ENCODE assay signal across 16 cellular contexts in the genomic region with DNA sequence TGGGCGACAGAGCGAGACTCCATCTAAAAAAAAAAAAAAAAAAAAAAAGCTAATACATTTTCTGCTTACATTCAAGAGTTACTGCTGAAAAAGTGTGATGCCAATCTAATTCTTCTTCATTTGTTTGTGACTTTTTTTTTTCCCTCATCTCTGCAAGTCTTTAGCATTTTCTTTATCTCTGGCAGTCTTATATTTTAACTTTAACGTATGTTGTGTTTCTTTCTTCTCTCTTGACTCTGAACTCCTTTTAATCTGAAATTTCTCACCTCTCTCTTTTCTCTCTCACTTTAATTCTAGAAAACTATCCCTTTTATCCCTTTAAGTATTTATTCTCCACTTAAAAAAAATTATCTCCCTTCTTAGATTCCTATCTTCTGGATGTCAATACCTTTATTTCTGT.
A peak's percentile ranks its signal among the peaks of the same experiment; 100 is the strongest.
DNase-seq lines count a peak whose midpoint lies in the region; ATAC-seq and TF ChIP-seq lines count a peak whose summit lies in the region.
"Had no signal": no experiment of that assay in that cellular context is flagged by ENCODE, and none has a peak within 500 bp of the region (broad histone marks: within the 10 kb centered on the region; RNA-seq: fewer than 3 reads in every experiment).

No MANE protein-coding gene starts in this region.

- intact Hi-C loops in activated T-helper 2 cell treated with anti-CD3 and anti-CD28 coated beads, Interferon-gamma antibody, Interleukin-2, Interleukin-4, amounts not matched to agents 10 μg/mL and 5 μg/mL and 100 μg/mL, durations not matched to agents 14 hours and 24 hours and 36 hours (cut with micrococcal nuclease), result no loop called here
- intact Hi-C loops in activated CD4-positive, alpha-beta T cell treated with anti-CD3 and anti-CD28 coated beads, Interleukin-2, amount 10 ng/mL, durations not matched to agents 24 days and 14 days (cut with micrococcal nuclease), result no loop called here

- DNase-seq in activated naive CD8-positive, alpha-beta T cell treated with anti-CD3 and anti-CD28 coated beads for 36 hours, result no peak
- DNase-seq in activated naive CD8-positive, alpha-beta T cell treated with anti-CD3 and anti-CD28 coated beads, Interleukin-2, amount 50 U/mL, for 24 hours, result no peak
- no peak for DNase-seq in HFFc6
- DNase-seq in activated T-helper 2 cell treated with anti-CD3 and anti-CD28 coated beads, Interferon-gamma antibody, Interleukin-2, Interleukin-4, amounts not matched to agents 10 μg/mL and 5 μg/mL and 100 μg/mL, durations not matched to agents 14 hours and 24 hours and 36 hours (ENCODE audit: low spot score), result no peak
- DNase-seq in nephron progenitor cell, result no peak
- DNase-seq in activated CD4-positive, alpha-beta T cell treated with anti-CD3 and anti-CD28 coated beads, Interleukin-2, amount 10 ng/mL, durations not matched to agents 24 days and 14 days, result no peak
- DNase-seq in endothelial cell (ENCODE audit: low spot score), result no peak
- no peak for DNase-seq in effector CD8-positive, alpha-beta T cell (lab: John Stamatoyannopoulos, UW)
- DNase-seq: Calu3; CD4-positive, alpha-beta T cell; CD8-positive, alpha-beta memory T cell; DMS53; DMS79 treated with DMSO at 0.1 percent for 48 hours; GF-D8; GOT3 had no signal

- no peak overlapping the region for H3K4me3 Mint-ChIP-seq in activated naive CD8-positive, alpha-beta T cell treated with anti-CD3 and anti-CD28 coated beads for 36 hours
- no peak overlapping the region for H3K4me3 Mint-ChIP-seq in activated naive CD8-positive, alpha-beta T cell treated with anti-CD3 and anti-CD28 coated beads, Interleukin-2, amount 50 U/mL, for 24 hours
- H3K4me3 Mint-ChIP-seq in HFFc6, result no peak overlapping the region
- no peak overlapping the region for H3K4me3 Mint-ChIP-seq in activated T-helper 2 cell treated with anti-CD3 and anti-CD28 coated beads, Interferon-gamma antibody, Interleukin-2, Interleukin-4, amounts not matched to agents 10 μg/mL and 5 μg/mL and 100 μg/mL, durations not matched to agents 14 hours and 24 hours and 36 hours (ENCODE audit: low read depth)
- no peak overlapping the region for H3K4me3 Mint-ChIP-seq in nephron progenitor cell
- H3K4me3 Mint-ChIP-seq in activated CD4-positive, alpha-beta T cell treated with anti-CD3 and anti-CD28 coated beads, Interleukin-2, amount 10 ng/mL, durations not matched to agents 24 days and 14 days, result no peak overlapping the region
- H3K4me3 Mint-ChIP-seq in endothelial cell (ENCODE audit: unreplicated experiment), result no peak overlapping the region
- H3K4me3 Mint-ChIP-seq: B cell; CD4-positive, alpha-beta T cell; CD8-positive, alpha-beta memory T cell had no signal

- ATAC-seq in activated naive CD8-positive, alpha-beta T cell treated with anti-CD3 and anti-CD28 coated beads, Interleukin-2, amount 50 U/mL, for 24 hours, result no peak

- no peaks in the 10 kb centered on the region for H3K27me3 Mint-ChIP-seq in activated naive CD8-positive, alpha-beta T cell treated with anti-CD3 and anti-CD28 coated beads for 36 hours
- H3K27me3 Mint-ChIP-seq in activated naive CD8-positive, alpha-beta T cell treated with anti-CD3 and anti-CD28 coated beads, Interleukin-2, amount 50 U/mL, for 24 hours, result no peaks in the 10 kb centered on the region
- no peaks in the 10 kb centered on the region for H3K27me3 Mint-ChIP-seq in HFFc6 (ENCODE audit: insufficient read depth)
- H3K27me3 Mint-ChIP-seq in activated T-helper 2 cell treated with anti-CD3 and anti-CD28 coated beads, Interferon-gamma antibody, Interleukin-2, Interleukin-4, amounts not matched to agents 10 μg/mL and 5 μg/mL and 100 μg/mL, durations not matched to agents 14 hours and 24 hours and 36 hours (ENCODE audit: low read depth), result no peaks in the 10 kb centered on the region
- no peaks in the 10 kb centered on the region for H3K27me3 Mint-ChIP-seq in nephron progenitor cell (ENCODE audit: low read depth, poor library complexity)
- no peaks in the 10 kb centered on the region for H3K27me3 Mint-ChIP-seq in activated CD4-positive, alpha-beta T cell treated with anti-CD3 and anti-CD28 coated beads, Interleukin-2, amount 10 ng/mL, durations not matched to agents 24 days and 14 days
- H3K27me3 Mint-ChIP-seq in endothelial cell (ENCODE audit: unreplicated experiment), result peaks cover 3% of the 10 kb centered on the region
- H3K27me3 Mint-ChIP-seq: B cell; CD4-positive, alpha-beta T cell had no signal

- no peaks in the 10 kb centered on the region for H3K9me3 Mint-ChIP-seq in activated naive CD8-positive, alpha-beta T cell treated with anti-CD3 and anti-CD28 coated beads for 36 hours
- H3K9me3 Mint-ChIP-seq in activated naive CD8-positive, alpha-beta T cell treated with anti-CD3 and anti-CD28 coated beads, Interleukin-2, amount 50 U/mL, for 24 hours, result no peaks in the 10 kb centered on the region
- no peaks in the 10 kb centered on the region for H3K9me3 Mint-ChIP-seq in HFFc6
- H3K9me3 Mint-ChIP-seq in activated T-helper 2 cell treated with anti-CD3 and anti-CD28 coated beads, Interferon-gamma antibody, Interleukin-2, Interleukin-4, amounts not matched to agents 10 μg/mL and 5 μg/mL and 100 μg/mL, durations not matched to agents 14 hours and 24 hours and 36 hours, result no peaks in the 10 kb centered on the region
- no peaks in the 10 kb centered on the region for H3K9me3 Mint-ChIP-seq in nephron progenitor cell
- H3K9me3 Mint-ChIP-seq in activated CD4-positive, alpha-beta T cell treated with anti-CD3 and anti-CD28 coated beads, Interleukin-2, amount 10 ng/mL, durations not matched to agents 24 days and 14 days, result no peaks in the 10 kb centered on the region
- no peaks in the 10 kb centered on the region for H3K9me3 Mint-ChIP-seq in endothelial cell (ENCODE audit: unreplicated experiment)
- H3K9me3 Mint-ChIP-seq: CD4-positive, alpha-beta T cell; CD8-positive, alpha-beta memory T cell had no signal

- H3K36me3 Mint-ChIP-seq in activated naive CD8-positive, alpha-beta T cell treated with anti-CD3 and anti-CD28 coated beads for 36 hours, result peaks cover 18% of the 10 kb centered on the region
- peaks cover 10% of the 10 kb centered on the region for H3K36me3 Mint-ChIP-seq in activated naive CD8-positive, alpha-beta T cell treated with anti-CD3 and anti-CD28 coated beads, Interleukin-2, amount 50 U/mL, for 24 hours (ENCODE audit: low read depth)
- H3K36me3 Mint-ChIP-seq in HFFc6 (ENCODE audit: low read depth) (peaks cover 11% of the 10 kb centered on the region; the same call in 1 of the 2 replicates), nephron progenitor cell (ENCODE audit: low read depth) (peaks cover 55% of the 10 kb centered on the region), endothelial cell (ENCODE audit: low read depth, unreplicated experiment) (peaks cover 3% of the 10 kb centered on the region)
- H3K36me3 Mint-ChIP-seq in activated T-helper 2 cell treated with anti-CD3 and anti-CD28 coated beads, Interferon-gamma antibody, Interleukin-2, Interleukin-4, amounts not matched to agents 10 μg/mL and 5 μg/mL and 100 μg/mL, durations not matched to agents 14 hours and 24 hours and 36 hours (ENCODE audit: low read depth), result no peaks in the 10 kb centered on the region
- peaks cover 10% of the 10 kb centered on the region for H3K36me3 Mint-ChIP-seq in activated CD4-positive, alpha-beta T cell treated with anti-CD3 and anti-CD28 coated beads, Interleukin-2, amount 10 ng/mL, durations not matched to agents 24 days and 14 days (ENCODE audit: low read depth)

- H3K27ac Mint-ChIP-seq in activated naive CD8-positive, alpha-beta T cell treated with anti-CD3 and anti-CD28 coated beads for 36 hours, result peak overlapping the region; percentile 4
- H3K27ac Mint-ChIP-seq in activated naive CD8-positive, alpha-beta T cell treated with anti-CD3 and anti-CD28 coated beads, Interleukin-2, amount 50 U/mL, for 24 hours, result no peak overlapping the region
- H3K27ac Mint-ChIP-seq in HFFc6 (peak overlapping the region; percentile 17; the same call in 1 of the 2 replicates), nephron progenitor cell (peak overlapping the region; percentile 3), endothelial cell (ENCODE audit: unreplicated experiment) (no peak overlapping the region)
- H3K27ac Mint-ChIP-seq in activated T-helper 2 cell treated with anti-CD3 and anti-CD28 coated beads, Interferon-gamma antibody, Interleukin-2, Interleukin-4, amounts not matched to agents 10 μg/mL and 5 μg/mL and 100 μg/mL, durations not matched to agents 14 hours and 24 hours and 36 hours, result peak overlapping the region; percentile 21
- no peak overlapping the region for H3K27ac Mint-ChIP-seq in activated CD4-positive, alpha-beta T cell treated with anti-CD3 and anti-CD28 coated beads, Interleukin-2, amount 10 ng/mL, durations not matched to agents 24 days and 14 days
- H3K27ac Mint-ChIP-seq: B cell; CD4-positive, alpha-beta T cell; CD8-positive, alpha-beta memory T cell had no signal

- TF ChIP-seq CTCF in HFFc6 (IDR thresholded peaks at IDR 0.05), result no peak
- no peak for TF ChIP-seq CTCF in nephron progenitor cell (IDR thresholded peaks at IDR 0.05)
- TF ChIP-seq CTCF in endothelial cell (IDR thresholded peaks at IDR 0.05; ENCODE audit: unreplicated experiment), result no peak

- peaks cover 3% of the 10 kb centered on the region for H3K4me1 Mint-ChIP-seq in activated naive CD8-positive, alpha-beta T cell treated with anti-CD3 and anti-CD28 coated beads for 36 hours
- H3K4me1 Mint-ChIP-seq in activated naive CD8-positive, alpha-beta T cell treated with anti-CD3 and anti-CD28 coated beads, Interleukin-2, amount 50 U/mL, for 24 hours, result no peaks in the 10 kb centered on the region
- no peaks in the 10 kb centered on the region for H3K4me1 Mint-ChIP-seq in HFFc6 (ENCODE audit: low read depth)
- peaks cover 2% of the 10 kb centered on the region for H3K4me1 Mint-ChIP-seq in activated T-helper 2 cell treated with anti-CD3 and anti-CD28 coated beads, Interferon-gamma antibody, Interleukin-2, Interleukin-4, amounts not matched to agents 10 μg/mL and 5 μg/mL and 100 μg/mL, durations not matched to agents 14 hours and 24 hours and 36 hours (ENCODE audit: low read depth)
- H3K4me1 Mint-ChIP-seq in nephron progenitor cell, result peaks cover 10% of the 10 kb centered on the region
- H3K4me1 Mint-ChIP-seq in activated CD4-positive, alpha-beta T cell treated with anti-CD3 and anti-CD28 coated beads, Interleukin-2, amount 10 ng/mL, durations not matched to agents 24 days and 14 days, result no peaks in the 10 kb centered on the region
- H3K4me1 Mint-ChIP-seq in endothelial cell (ENCODE audit: unreplicated experiment), result peaks cover 3% of the 10 kb centered on the region
- H3K4me1 Mint-ChIP-seq: B cell had no signal

Comparison
In these comparisons a context has a peak if more than half of its experiments do, and no peak if none do; other contexts are left out.
1. H3K27ac Mint-ChIP-seq: peak in activated naive CD8-positive, alpha-beta T cell treated with anti-CD3 and anti-CD28 coated beads for 36 hours (single experiment), HFFc6 (single experiment), activated T-helper 2 cell treated with anti-CD3 and anti-CD28 coated beads, Interferon-gamma antibody, Interleukin-2, Interleukin-4, amounts not matched to agents 10 μg/mL and 5 μg/mL and 100 μg/mL, durations not matched to agents 14 hours and 24 hours and 36 hours (single experiment) and nephron progenitor cell (single experiment); none in activated naive CD8-positive, alpha-beta T cell treated with anti-CD3 and anti-CD28 coated beads, Interleukin-2, amount 50 U/mL, for 24 hours (single experiment), activated CD4-positive, alpha-beta T cell treated with anti-CD3 and anti-CD28 coated beads, Interleukin-2, amount 10 ng/mL, durations not matched to agents 24 days and 14 days (single experiment) and endothelial cell (single experiment).